Comparison of ENCODE assay signal across 29 cellular contexts in the genomic region with DNA sequence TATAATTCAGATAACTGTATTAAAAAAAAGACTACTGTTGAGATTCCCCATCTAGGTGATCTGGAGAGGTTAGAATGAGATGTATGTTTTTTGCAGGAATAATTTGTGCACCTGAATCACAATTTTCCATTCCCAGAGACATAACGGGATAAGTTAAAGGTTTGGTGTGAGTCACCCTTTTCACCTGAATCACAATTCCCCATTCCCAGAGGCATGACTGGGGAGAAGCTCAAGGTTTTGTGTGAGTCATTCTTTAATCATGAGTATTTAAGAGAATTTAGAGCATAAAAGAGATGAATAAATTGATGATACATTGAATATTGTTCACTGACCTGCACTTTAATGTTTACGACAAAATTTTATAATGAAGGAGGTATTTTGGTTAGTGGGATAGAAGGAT. TPM values are rescaled to one million over a fixed set of nuclear protein-coding genes. Genes with fewer than 3 reads are reported as not detected.
"Had no signal": no experiment of that assay in that cellular context is flagged by ENCODE, and none has a peak within 500 bp of the region (broad histone marks: within the 10 kb centered on the region; RNA-seq: fewer than 3 reads in every experiment).

No MANE protein-coding gene starts in this region.

- H3K4me1 Mint-ChIP-seq: endodermal cell; stimulated activated effector memory CD8-positive, alpha-beta T cell treated with anti-CD3 and anti-CD28 coated beads, Interleukin-12 subunit alpha, Interleukin-12 subunit beta, amount 100 ng/mL, for 72 hours had no signal

- DNase-seq: effector CD4-positive, alpha-beta T cell; endodermal cell; gastrocnemius medialis; heart right ventricle; hypothalamus; left cardiac atrium; left ventricle myocardium inferior; lower lobe of right lung; mesenchymal stem cell; midbrain; occipital lobe; pancreas; right lobe of liver; stimulated activated CD4-positive, alpha-beta T cell treated with anti-CD3 and anti-CD28 coated beads, Interleukin-4, amount 100 ng/mL, for 1 hour; stimulated activated CD8-positive, alpha-beta memory T cell treated with anti-CD3 and anti-CD28 coated beads, Interleukin-4, amount 100 ng/mL, for 48 hours; tibial artery; upper lobe of right lung had no signal

- H3K9me3 Mint-ChIP-seq: natural killer cell treated with Interleukin-12 subunit alpha and Interleukin-12 subunit beta and Interleukin-15 and Interleukin-18, amount 100 ng/mL, for 72 hours; stimulated activated effector memory CD8-positive, alpha-beta T cell treated with anti-CD3 and anti-CD28 coated beads, Interleukin-12 subunit alpha, Interleukin-12 subunit beta, amount 100 ng/mL, for 72 hours; stimulated activated naive CD8-positive, alpha-beta T cell treated with anti-CD3 and anti-CD28 coated beads, Interleukin-15, Interleukin-2, amounts not matched to agents 100 ng/mL and 50 ng/mL, for 24 hours had no signal

- H3K36me3 Mint-ChIP-seq: natural killer cell treated with Interleukin-12 subunit alpha and Interleukin-12 subunit beta and Interleukin-15 and Interleukin-18, amount 100 ng/mL, for 72 hours; stimulated activated effector memory CD8-positive, alpha-beta T cell treated with anti-CD3 and anti-CD28 coated beads, Interleukin-12 subunit alpha, Interleukin-12 subunit beta, amount 100 ng/mL, for 72 hours had no signal

- ATAC-seq: esophagus mucosa; gastrocnemius medialis; heart right ventricle; left cardiac atrium; lower lobe of right lung; natural killer cell treated with Interleukin-12 subunit alpha and Interleukin-12 subunit beta and Interleukin-15 and Interleukin-18, amount 100 ng/mL, for 72 hours; pancreas; right lobe of liver; stimulated activated effector memory CD8-positive, alpha-beta T cell treated with anti-CD3 and anti-CD28 coated beads, Interleukin-12 subunit alpha, Interleukin-12 subunit beta, amount 100 ng/mL, for 72 hours; upper lobe of right lung had no signal

- H3K27me3 Mint-ChIP-seq: progenitor cell of endocrine pancreas had no signal

- FAIRE-seq: endothelial cell of umbilical vein, islet of Langerhans, pancreas had no signal

- H3K27ac ChIP-seq: coronary artery, gastrocnemius medialis, heart right ventricle, left ventricle myocardium inferior, lower lobe of right lung, pancreas, right lobe of liver, tibial artery, upper lobe of right lung had no signal

- H3K27ac Mint-ChIP-seq: endodermal cell; natural killer cell treated with Interleukin-12 subunit alpha and Interleukin-12 subunit beta and Interleukin-15 and Interleukin-18, amount 100 ng/mL, for 72 hours; progenitor cell of endocrine pancreas; stimulated activated effector memory CD8-positive, alpha-beta T cell treated with anti-CD3 and anti-CD28 coated beads, Interleukin-12 subunit alpha, Interleukin-12 subunit beta, amount 100 ng/mL, for 72 hours; stimulated activated naive CD8-positive, alpha-beta T cell treated with anti-CD3 and anti-CD28 coated beads, Interleukin-15, Interleukin-2, amounts not matched to agents 100 ng/mL and 50 ng/mL, for 24 hours had no signal

- H3K27me3 ChIP-seq: gastrocnemius medialis, right lobe of liver had no signal

- H3K4me3 Mint-ChIP-seq: endodermal cell; natural killer cell treated with Interleukin-12 subunit alpha and Interleukin-12 subunit beta and Interleukin-15 and Interleukin-18, amount 100 ng/mL, for 72 hours; stimulated activated effector memory CD8-positive, alpha-beta T cell treated with anti-CD3 and anti-CD28 coated beads, Interleukin-12 subunit alpha, Interleukin-12 subunit beta, amount 100 ng/mL, for 72 hours; stimulated activated naive CD8-positive, alpha-beta T cell treated with anti-CD3 and anti-CD28 coated beads, Interleukin-15, Interleukin-2, amounts not matched to agents 100 ng/mL and 50 ng/mL, for 24 hours had no signal

- H3K4me3 ChIP-seq: coronary artery, gastrocnemius medialis, heart right ventricle, left ventricle myocardium inferior, lower lobe of right lung, pancreas, right lobe of liver, tibial artery, upper lobe of right lung had no signal

- H3K9me3 ChIP-seq: gastrocnemius medialis, lower lobe of right lung, pancreas, right lobe of liver, upper lobe of right lung had no signal

- H3K36me3 ChIP-seq: gastrocnemius medialis, heart right ventricle, left ventricle myocardium inferior, lower lobe of right lung, pancreas, right lobe of liver, tibial artery, upper lobe of right lung had no signal

RNA-seq across cellular contexts. Expression of gene OR7A5, which starts 9.0 kb away (rescaled TPM):
- total RNA-seq: chondrocyte; dermis microvascular lymphatic vessel endothelial cell; endodermal cell; endothelial cell of umbilical vein; esophagus mucosa; fibroblast of lung; gastrocnemius medialis; heart right ventricle; left cardiac atrium; left ventricle myocardium inferior; lower lobe of right lung; natural killer cell treated with Interleukin-12 subunit alpha and Interleukin-12 subunit beta and Interleukin-15 and Interleukin-18, amount 100 ng/mL, for 72 hours; occipital lobe; pancreas; progenitor cell of endocrine pancreas; right lobe of liver; temporal lobe; upper lobe of right lung had no signal

RNA-seq across cellular contexts. Expression of gene OR7C1, which starts 9.0 kb away (rescaled TPM):
- total RNA-seq: chondrocyte; dermis microvascular lymphatic vessel endothelial cell; endodermal cell; endothelial cell of umbilical vein; esophagus mucosa; fibroblast of lung; left cardiac atrium; left ventricle myocardium inferior; natural killer cell treated with Interleukin-12 subunit alpha and Interleukin-12 subunit beta and Interleukin-15 and Interleukin-18, amount 100 ng/mL, for 72 hours; occipital lobe; progenitor cell of endocrine pancreas; temporal lobe; upper lobe of right lung had no signal

RNA-seq across cellular contexts. Expression of gene OR7A10, which starts 22.7 kb away (rescaled TPM):
- total RNA-seq: chondrocyte; dermis microvascular lymphatic vessel endothelial cell; endodermal cell; endothelial cell of umbilical vein; esophagus mucosa; fibroblast of lung; gastrocnemius medialis; heart right ventricle; left cardiac atrium; left ventricle myocardium inferior; lower lobe of right lung; natural killer cell treated with Interleukin-12 subunit alpha and Interleukin-12 subunit beta and Interleukin-15 and Interleukin-18, amount 100 ng/mL, for 72 hours; occipital lobe; pancreas; progenitor cell of endocrine pancreas; right lobe of liver; temporal lobe; upper lobe of right lung had no signal

RNA-seq across cellular contexts. Expression of gene ADGRE2, which starts 47.6 kb away (rescaled TPM):
- total RNA-seq: endothelial cell of umbilical vein, progenitor cell of endocrine pancreas had no signal

RNA-seq across cellular contexts. Expression of gene OR7A17, which starts 59.9 kb away (rescaled TPM):
- total RNA-seq: chondrocyte; dermis microvascular lymphatic vessel endothelial cell; endodermal cell; endothelial cell of umbilical vein; esophagus mucosa; fibroblast of lung; gastrocnemius medialis; heart right ventricle; left cardiac atrium; left ventricle myocardium inferior; lower lobe of right lung; natural killer cell treated with Interleukin-12 subunit alpha and Interleukin-12 subunit beta and Interleukin-15 and Interleukin-18, amount 100 ng/mL, for 72 hours; occipital lobe; pancreas; progenitor cell of endocrine pancreas; right lobe of liver; temporal lobe; upper lobe of right lung had no signal
